ENCODE assay signal across 21 cellular contexts in genomic region chr14:59154383-59154782, GRCh38.
"Had no signal": no experiment of that assay in that cellular context is flagged by ENCODE, and none has a peak within 500 bp of the region (broad histone marks: within the 10 kb centered on the region; RNA-seq: fewer than 3 reads in every experiment).

No MANE protein-coding gene starts in this region.

- FAIRE-seq: keratinocyte, small intestine had no signal

- H3K36me3 ChIP-seq: esophagus squamous epithelium, neutrophil, right atrium auricular region, tibial artery, vagina had no signal

- H3K27ac Mint-ChIP-seq: activated CD4-positive, alpha-beta memory T cell treated with anti-CD3 and anti-CD28 coated beads, Interleukin-2, amount 10 ng/mL, durations not matched to agents 7 days and 5 days; activated naive CD4-positive, alpha-beta T cell treated with anti-CD3 and anti-CD28 coated beads, Interleukin-2, amount 50 U/mL, for 24 hours; activated T-helper 1 cell treated with anti-CD3 and anti-CD28 coated beads, Interleukin-12 subunit alpha, Interleukin-12 subunit beta, Interleukin-2, Interleukin-4 antibody, amounts not matched to agents 30 ng/mL and 10 ng/mL and 1 ng/mL, durations not matched to agents 14 hours and 24 hours and 36 hours; brain; T-helper 1 cell treated with Interleukin-12 subunit alpha and Interleukin-12 subunit beta and Interleukin-4 antibody, amounts not matched to agents 30 μg/mL and 1 μg/mL, for 36 hours had no signal

- H3K4me3 ChIP-seq: esophagus squamous epithelium, right atrium auricular region, tibial artery, vagina had no signal

- DNase-seq: activated CD4-positive, alpha-beta memory T cell treated with anti-CD3 and anti-CD28 coated beads, Interleukin-2, amount 10 ng/mL, durations not matched to agents 7 days and 5 days; activated CD4-positive, CD25-positive, alpha-beta regulatory T cell treated with anti-CD3 and anti-CD28 coated beads, Interleukin-2, amount 50 U/mL, for 72 hours; activated CD8-positive, alpha-beta memory T cell treated with anti-CD3 and anti-CD28 coated beads, Interleukin-2, amount 50 U/mL, for 4 hours; amygdala; cerebellar nuclear complex; esophagus squamous epithelium; foreskin keratinocyte; head of caudate nucleus; left ventricle myocardium superior; midbrain; SK-N-SH; small intestine; tibial artery had no signal

- H3K36me3 Mint-ChIP-seq: activated naive CD4-positive, alpha-beta T cell treated with anti-CD3 and anti-CD28 coated beads, Interleukin-2, amount 50 U/mL, for 24 hours; brain had no signal

- H3K27me3 ChIP-seq: esophagus squamous epithelium, neutrophil, right atrium auricular region, tibial artery, vagina had no signal

- H3K27me3 Mint-ChIP-seq: activated naive CD4-positive, alpha-beta T cell treated with anti-CD3 and anti-CD28 coated beads, Interleukin-2, amount 50 U/mL, for 24 hours had no signal

- H3K4me1 ChIP-seq: esophagus squamous epithelium, foreskin keratinocyte, right atrium auricular region, tibial artery had no signal

- ATAC-seq: foreskin keratinocyte, left ventricle myocardium superior had no signal

- H3K9me3 Mint-ChIP-seq: activated naive CD4-positive, alpha-beta T cell treated with anti-CD3 and anti-CD28 coated beads, Interleukin-2, amount 50 U/mL, for 24 hours; activated T-helper 1 cell treated with anti-CD3 and anti-CD28 coated beads, Interleukin-12 subunit alpha, Interleukin-12 subunit beta, Interleukin-2, Interleukin-4 antibody, amounts not matched to agents 30 ng/mL and 10 ng/mL and 1 ng/mL, durations not matched to agents 14 hours and 24 hours and 36 hours; T-helper 1 cell treated with Interleukin-12 subunit alpha and Interleukin-12 subunit beta and Interleukin-4 antibody, amounts not matched to agents 30 μg/mL and 1 μg/mL, for 36 hours had no signal

- H3K4me3 Mint-ChIP-seq: activated CD4-positive, alpha-beta memory T cell treated with anti-CD3 and anti-CD28 coated beads, Interleukin-2, amount 10 ng/mL, durations not matched to agents 7 days and 5 days; activated naive CD4-positive, alpha-beta T cell treated with anti-CD3 and anti-CD28 coated beads, Interleukin-2, amount 50 U/mL, for 24 hours; activated T-helper 1 cell treated with anti-CD3 and anti-CD28 coated beads, Interleukin-12 subunit alpha, Interleukin-12 subunit beta, Interleukin-2, Interleukin-4 antibody, amounts not matched to agents 30 ng/mL and 10 ng/mL and 1 ng/mL, durations not matched to agents 14 hours and 24 hours and 36 hours; brain; T-helper 1 cell treated with Interleukin-12 subunit alpha and Interleukin-12 subunit beta and Interleukin-4 antibody, amounts not matched to agents 30 μg/mL and 1 μg/mL, for 36 hours had no signal

- H3K9me3 ChIP-seq: esophagus squamous epithelium, neutrophil, right atrium auricular region, SK-N-SH, tibial artery, vagina had no signal

- H3K27ac ChIP-seq: esophagus squamous epithelium, foreskin keratinocyte, neutrophil, right atrium auricular region, tibial artery, vagina had no signal
